ENCODE assay signal across 22 cellular contexts in the genomic region with DNA sequence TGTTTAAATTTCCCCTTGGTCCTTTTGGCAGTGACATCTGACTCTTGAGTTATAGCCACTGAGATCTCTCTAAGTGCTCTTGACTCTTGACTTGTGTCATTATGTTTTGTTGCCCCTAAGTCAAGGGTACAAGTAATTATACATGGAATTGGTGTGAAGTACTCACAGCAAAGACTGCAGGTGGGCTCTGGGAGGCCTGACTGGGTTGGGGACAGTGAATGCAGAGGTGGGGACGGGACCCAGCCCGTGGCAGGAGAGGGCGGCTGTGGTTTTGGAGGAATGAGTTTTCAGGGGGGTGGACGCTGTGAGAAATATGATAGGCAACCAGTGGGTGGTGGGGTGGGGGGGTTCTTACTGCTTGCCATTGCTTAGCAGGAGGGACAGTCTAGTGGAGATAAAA.
A peak's percentile ranks its signal among the peaks of the same experiment; 100 is the strongest.
DNase-seq lines count a peak whose midpoint lies in the region; ATAC-seq, FAIRE-seq and TF ChIP-seq lines count a peak whose summit lies in the region.
"Had no signal": no experiment of that assay in that cellular context is flagged by ENCODE, and none has a peak within 500 bp of the region (broad histone marks: within the 10 kb centered on the region; RNA-seq: fewer than 3 reads in every experiment).

No MANE protein-coding gene starts in this region.

- H3K4me3 Mint-ChIP-seq in activated CD8-positive, alpha-beta T cell treated with anti-CD3 and anti-CD28 coated beads for 36 hours, result no peak overlapping the region
- H3K4me3 Mint-ChIP-seq in activated CD8-positive, alpha-beta T cell treated with anti-CD3 and anti-CD28 coated beads, Interleukin-2, amount 10 ng/mL, durations not matched to agents 7 days and 5 days, result no peak overlapping the region
- no peak overlapping the region for H3K4me3 Mint-ChIP-seq in astrocyte (ENCODE audit: unreplicated experiment)
- H3K4me3 Mint-ChIP-seq: immature natural killer cell, nephron had no signal

- no peak overlapping the region for H3K9ac ChIP-seq in astrocyte (ENCODE audit: low read length)

- peak; percentile 60 for DNase-seq in activated CD8-positive, alpha-beta T cell treated with anti-CD3 and anti-CD28 coated beads for 36 hours
- no peak for DNase-seq in activated CD8-positive, alpha-beta T cell treated with anti-CD3 and anti-CD28 coated beads, Interleukin-2, amount 10 ng/mL, durations not matched to agents 7 days and 5 days
- DNase-seq in GM06990 (ENCODE audit: extremely low read depth, insufficient read length) (peak; percentile 20), astrocyte (ENCODE audit: low read depth) (no peak), ecto neural progenitor cell (ENCODE audit: low spot score) (no peak), hypothalamus (lab: John Stamatoyannopoulos, UW) (no peak)
- peak; percentile 56 for DNase-seq in stimulated activated CD8-positive, alpha-beta memory T cell treated with anti-CD3 and anti-CD28 coated beads, Interleukin-4, amount 100 ng/mL, for 48 hours
- DNase-seq: activated CD4-positive, alpha-beta T cell treated with anti-CD3 and anti-CD28 coated beads for 4 hours; activated effector memory CD4-positive, alpha-beta T cell treated with Interleukin-2 at 50 U/mL for 16 hours; body of pancreas; dermis blood vessel endothelial cell; esophagus squamous epithelium; glutamatergic neuron; immature natural killer cell; lower lobe of right lung; NCI-H187; NCI-H446 treated with DMSO at 0.1 percent for 48 hours; SHP77 treated with DMSO at 0.1 percent for 48 hours; spleen had no signal

- CTCF ChIA-PET in activated CD8-positive, alpha-beta T cell treated with anti-CD3 and anti-CD28 coated beads for 36 hours (lab: Charles Lee), result no interaction called here
- CTCF ChIA-PET in activated CD8-positive, alpha-beta T cell treated with anti-CD3 and anti-CD28 coated beads, Interleukin-2, amount 10 ng/mL, durations not matched to agents 7 days and 5 days (lab: Charles Lee), result no interaction called here

- H3K4me1 Mint-ChIP-seq in activated CD8-positive, alpha-beta T cell treated with anti-CD3 and anti-CD28 coated beads for 36 hours (ENCODE audit: low read depth), result peaks cover 83% of the 10 kb centered on the region
- peaks cover 66% of the 10 kb centered on the region for H3K4me1 Mint-ChIP-seq in activated CD8-positive, alpha-beta T cell treated with anti-CD3 and anti-CD28 coated beads, Interleukin-2, amount 10 ng/mL, durations not matched to agents 7 days and 5 days (ENCODE audit: low read depth)
- peaks cover 43% of the 10 kb centered on the region for H3K4me1 Mint-ChIP-seq in astrocyte (ENCODE audit: low read depth, unreplicated experiment)

- H3K4me2 ChIP-seq in astrocyte (ENCODE audit: low read length), result no peak overlapping the region

- H3K36me3 ChIP-seq in GM06990 (ENCODE audit: control insufficient read depth, insufficient read depth, low read length) (no peaks in the 10 kb centered on the region; the same call in 1 of the 2 replicates), astrocyte (ENCODE audit: insufficient read depth, low read length) (no peaks in the 10 kb centered on the region)
- H3K36me3 ChIP-seq: esophagus squamous epithelium, lower lobe of right lung had no signal

- H3K36me3 Mint-ChIP-seq in activated CD8-positive, alpha-beta T cell treated with anti-CD3 and anti-CD28 coated beads for 36 hours (ENCODE audit: low read depth), result peaks cover 63% of the 10 kb centered on the region
- H3K36me3 Mint-ChIP-seq in activated CD8-positive, alpha-beta T cell treated with anti-CD3 and anti-CD28 coated beads, Interleukin-2, amount 10 ng/mL, durations not matched to agents 7 days and 5 days (ENCODE audit: low read depth), result peaks cover 62% of the 10 kb centered on the region
- no peaks in the 10 kb centered on the region for H3K36me3 Mint-ChIP-seq in astrocyte (ENCODE audit: low read depth, unreplicated experiment)

- H3K27me3 Mint-ChIP-seq in activated CD8-positive, alpha-beta T cell treated with anti-CD3 and anti-CD28 coated beads for 36 hours, result no peaks in the 10 kb centered on the region
- H3K27me3 Mint-ChIP-seq in activated CD8-positive, alpha-beta T cell treated with anti-CD3 and anti-CD28 coated beads, Interleukin-2, amount 10 ng/mL, durations not matched to agents 7 days and 5 days (ENCODE audit: low read depth), result no peaks in the 10 kb centered on the region
- H3K27me3 Mint-ChIP-seq in astrocyte (ENCODE audit: low read depth, unreplicated experiment), result no peaks in the 10 kb centered on the region

- H3K9me3 ChIP-seq in astrocyte (ENCODE audit: insufficient read depth, low read depth, low read length), result no peaks in the 10 kb centered on the region
- H3K9me3 ChIP-seq: body of pancreas, esophagus squamous epithelium, lower lobe of right lung had no signal

- no peaks in the 10 kb centered on the region for H3K9me3 Mint-ChIP-seq in activated CD8-positive, alpha-beta T cell treated with anti-CD3 and anti-CD28 coated beads for 36 hours
- H3K9me3 Mint-ChIP-seq in activated CD8-positive, alpha-beta T cell treated with anti-CD3 and anti-CD28 coated beads, Interleukin-2, amount 10 ng/mL, durations not matched to agents 7 days and 5 days (ENCODE audit: insufficient read depth), result no peaks in the 10 kb centered on the region
- H3K9me3 Mint-ChIP-seq in astrocyte (ENCODE audit: unreplicated experiment), result no peaks in the 10 kb centered on the region
- H3K9me3 Mint-ChIP-seq: immature natural killer cell, nephron had no signal

- peaks cover 14% of the 10 kb centered on the region for H3K4me1 ChIP-seq in astrocyte (ENCODE audit: insufficient read depth, low read length)
- H3K4me1 ChIP-seq: lower lobe of right lung had no signal

- POLR2A ChIA-PET in activated CD8-positive, alpha-beta T cell treated with anti-CD3 and anti-CD28 coated beads for 36 hours (lab: Charles Lee), result interaction anchor here (0.7 to 1.7 kb wide), 2 partner anchors 10 to 15 kb away, joined by 3 to 4 read pairs; no protein-coding TSS in a partner anchor
- POLR2A ChIA-PET in activated CD8-positive, alpha-beta T cell treated with anti-CD3 and anti-CD28 coated beads, Interleukin-2, amount 10 ng/mL, durations not matched to agents 7 days and 5 days (lab: Charles Lee), result no interaction called here

- H3K27ac ChIP-seq in astrocyte (ENCODE audit: low read depth, low read length), result no peak overlapping the region
- H3K27ac ChIP-seq: body of pancreas, esophagus squamous epithelium, lower lobe of right lung, spleen had no signal

- peak overlapping the region; percentile 88 for H3K27ac Mint-ChIP-seq in activated CD8-positive, alpha-beta T cell treated with anti-CD3 and anti-CD28 coated beads for 36 hours
- no peak overlapping the region for H3K27ac Mint-ChIP-seq in activated CD8-positive, alpha-beta T cell treated with anti-CD3 and anti-CD28 coated beads, Interleukin-2, amount 10 ng/mL, durations not matched to agents 7 days and 5 days
- H3K27ac Mint-ChIP-seq in astrocyte (ENCODE audit: unreplicated experiment), result peak overlapping the region; percentile 79
- H3K27ac Mint-ChIP-seq: immature natural killer cell, nephron had no signal

- intact Hi-C loops in activated CD8-positive, alpha-beta T cell treated with anti-CD3 and anti-CD28 coated beads for 36 hours (cut with micrococcal nuclease), result no loop called here

- H4K20me1 ChIP-seq in astrocyte (ENCODE audit: insufficient read depth, low read length), result peaks cover 54% of the 10 kb centered on the region

- H3K79me2 ChIP-seq in astrocyte (ENCODE audit: insufficient read depth, low read length), result peaks cover 57% of the 10 kb centered on the region

- no peak for FAIRE-seq in astrocyte (lab: Jason Lieb, UNC)
- FAIRE-seq: HTR-8/SVneo had no signal

- H3K4me3 ChIP-seq in GM06990 (replicated peaks; ENCODE audit: low read depth, low read length) (no peak overlapping the region), astrocyte (ENCODE audit: insufficient read depth, low read depth, low read length) (no peak overlapping the region)
- H3K4me3 ChIP-seq: body of pancreas, esophagus squamous epithelium, lower lobe of right lung, spleen had no signal

- peak; percentile 37 for ATAC-seq in activated CD8-positive, alpha-beta T cell treated with anti-CD3 and anti-CD28 coated beads for 36 hours
- no peak for ATAC-seq in activated CD8-positive, alpha-beta T cell treated with anti-CD3 and anti-CD28 coated beads, Interleukin-2, amount 10 ng/mL, durations not matched to agents 7 days and 5 days
- ATAC-seq in GM18868 (IDR thresholded peaks at IDR 0.05; ENCODE audit: unreplicated experiment), result no peak
- ATAC-seq: body of pancreas, lower lobe of right lung had no signal

- no peak overlapping the region for H2AFZ ChIP-seq in astrocyte (ENCODE audit: low read depth, low read length)

- no peaks in the 10 kb centered on the region for H3K27me3 ChIP-seq in GM06990 (replicated peaks; ENCODE audit: control insufficient read depth, insufficient read depth, low read length)
- no peaks in the 10 kb centered on the region for H3K27me3 ChIP-seq in astrocyte (ENCODE audit: insufficient read depth, low read length)
- H3K27me3 ChIP-seq: body of pancreas, esophagus squamous epithelium, spleen had no signal

- no peak for TF ChIP-seq CTCF in activated CD8-positive, alpha-beta T cell treated with anti-CD3 and anti-CD28 coated beads for 36 hours (IDR thresholded peaks at IDR 0.05)
- no peak for TF ChIP-seq CTCF in GM06990 (IDR thresholded peaks at IDR 0.05; ENCODE audit: insufficient read depth, low read length, poor library complexity, severe bottlenecking)
- no peak for TF ChIP-seq CTCF in astrocyte (IDR thresholded peaks at IDR 0.05; ENCODE audit: insufficient read depth, low read depth, low read length)

Comparison
In these comparisons a context has a peak if more than half of its experiments do, and no peak if none do; other contexts are left out.
1. DNase-seq: peak in activated CD8-positive, alpha-beta T cell treated with anti-CD3 and anti-CD28 coated beads for 36 hours (single experiment), GM06990 (single experiment) and stimulated activated CD8-positive, alpha-beta memory T cell treated with anti-CD3 and anti-CD28 coated beads, Interleukin-4, amount 100 ng/mL, for 48 hours (single experiment); none in activated CD8-positive, alpha-beta T cell treated with anti-CD3 and anti-CD28 coated beads, Interleukin-2, amount 10 ng/mL, durations not matched to agents 7 days and 5 days (single experiment), astrocyte (single experiment), ecto neural progenitor cell (single experiment) and hypothalamus (0 of 51).